16 cellular contexts compared by ENCODE assay signal in the genomic region with DNA sequence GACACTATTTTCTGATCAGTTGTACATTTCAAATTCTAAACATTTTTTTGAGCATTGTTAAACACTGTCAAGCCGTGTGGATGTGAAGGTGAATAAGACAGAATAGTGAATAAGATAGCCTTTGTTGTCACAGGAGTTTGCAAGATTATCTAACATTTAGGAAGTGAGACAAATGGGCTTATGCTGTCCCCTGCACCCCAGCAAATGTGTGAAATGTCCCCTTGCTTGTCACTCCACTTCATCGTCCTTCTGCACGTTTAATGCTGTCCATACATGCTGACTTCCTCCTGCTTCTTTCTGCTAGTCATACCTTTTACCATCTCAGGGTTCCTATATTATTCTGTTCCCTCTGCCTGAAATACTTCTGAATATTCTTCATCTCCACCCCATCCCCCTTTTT.
DNase-seq lines count a peak whose midpoint lies in the region; ATAC-seq and TF ChIP-seq lines count a peak whose summit lies in the region.
"Had no signal": no experiment of that assay in that cellular context is flagged by ENCODE, and none has a peak within 500 bp of the region (broad histone marks: within the 10 kb centered on the region; RNA-seq: fewer than 3 reads in every experiment).

No MANE protein-coding gene starts in this region.

- H3K27me3 ChIP-seq in left ventricle myocardium inferior (ENCODE audit: low read depth), result no peaks in the 10 kb centered on the region
- no peaks in the 10 kb centered on the region for H3K27me3 ChIP-seq in vagina
- H3K27me3 ChIP-seq: adrenal gland, BLaER1, tibial artery had no signal

- BruUV-seq in MCF 10A (replicated peaks; lab: Mats Ljungman, UMichigan), result no TSS peak

- POLR2A ChIA-PET in MCF 10A (lab: Yijun Ruan, JAX), result interaction anchor here (0.7 to 2.6 kb wide), 5 partner anchors 9 to 1560 kb away, joined by 3 to 8 read pairs (median 3); a partner anchor contains a TSS

- H3K27me3 Mint-ChIP-seq in effector memory CD8-positive, alpha-beta T cell, result no peaks in the 10 kb centered on the region
- H3K27me3 Mint-ChIP-seq in MCF 10A (ENCODE audit: insufficient read depth, unreplicated experiment), result no peaks in the 10 kb centered on the region

- no peak for TF ChIP-seq POLR2A in vagina (IDR thresholded peaks at IDR 0.05)

- DNase-seq in left ventricle myocardium inferior (no peak), left cardiac atrium (no peak), NCI-H524 (lab: John Stamatoyannopoulos, UW) (peak; percentile 61 to 85), vagina (ENCODE audit: extremely low spot score in 2 of 2) (no peak), SW 1271 (lab: John Stamatoyannopoulos, UW) (no peak), MCF 10A (ENCODE audit: unreplicated experiment) (no peak)
- DNase-seq in effector memory CD8-positive, alpha-beta T cell, result no peak
- DNase-seq: activated CD4-positive, alpha-beta T cell treated with anti-CD3 and anti-CD28 coated beads for 1 hour; adrenal gland; central memory CD4-positive, alpha-beta T cell; HFFc6; T-helper 2 cell; tibial artery had no signal

- H3K9me3 Mint-ChIP-seq in effector memory CD8-positive, alpha-beta T cell, result no peaks in the 10 kb centered on the region
- H3K9me3 Mint-ChIP-seq in MCF 10A (ENCODE audit: unreplicated experiment), result no peaks in the 10 kb centered on the region
- H3K9me3 Mint-ChIP-seq: HFFc6 had no signal

- H3K36me3 ChIP-seq in left ventricle myocardium inferior (peaks cover 16% of the 10 kb centered on the region), vagina (peaks cover 0 to 4% of the 10 kb centered on the region in 2 donors)
- H3K36me3 ChIP-seq: adrenal gland had no signal

- TF ChIP-seq CTCF in left ventricle myocardium inferior (IDR thresholded peaks at IDR 0.05; ENCODE audit: borderline replicate concordance), result no peak
- TF ChIP-seq CTCF in vagina (IDR thresholded peaks at IDR 0.05), result no peak
- TF ChIP-seq CTCF in MCF 10A (IDR thresholded peaks at IDR 0.05; ENCODE audit: unreplicated experiment), result no peak

- CTCF ChIA-PET in MCF 10A (lab: Yijun Ruan, JAX), result interaction anchor here (0.7 kb wide), 1 partner anchor 12 kb away, joined by 4 read pairs; no protein-coding TSS in a partner anchor

- peak overlapping the region; percentile 17 to 19 for H3K27ac Mint-ChIP-seq in effector memory CD8-positive, alpha-beta T cell
- no peak overlapping the region for H3K27ac Mint-ChIP-seq in MCF 10A (ENCODE audit: low read depth, unreplicated experiment)
- H3K27ac Mint-ChIP-seq: HFFc6 had no signal

- H3K27ac ChIP-seq in left ventricle myocardium inferior (replicated peaks) (peak overlapping the region; percentile 51), vagina (peak overlapping the region; percentile 33)
- H3K27ac ChIP-seq: adrenal gland, BLaER1, parathyroid adenoma, tibial artery had no signal

- H3K4me1 ChIP-seq in left ventricle myocardium inferior (peaks cover 18% of the 10 kb centered on the region), vagina (peaks cover 41% of the 10 kb centered on the region)
- H3K4me1 ChIP-seq: parathyroid adenoma had no signal

- ATAC-seq in left cardiac atrium (no peak), GM21825 (IDR thresholded peaks at IDR 0.05; ENCODE audit: unreplicated experiment) (no peak)
- no peak for ATAC-seq in effector memory CD8-positive, alpha-beta T cell (replicated peaks)

- H3K4me3 Mint-ChIP-seq in effector memory CD8-positive, alpha-beta T cell, result no peak overlapping the region
- H3K4me3 Mint-ChIP-seq in MCF 10A (ENCODE audit: unreplicated experiment), result no peak overlapping the region
- H3K4me3 Mint-ChIP-seq: HFFc6 had no signal

- no peaks in the 10 kb centered on the region for H3K9me3 ChIP-seq in left ventricle myocardium inferior (replicated peaks)
- no peaks in the 10 kb centered on the region for H3K9me3 ChIP-seq in vagina
- H3K9me3 ChIP-seq: adrenal gland, BLaER1, tibial artery had no signal

- H3K36me3 Mint-ChIP-seq in effector memory CD8-positive, alpha-beta T cell (ENCODE audit: insufficient read depth), result peaks cover 4% of the 10 kb centered on the region
- peaks cover 6% of the 10 kb centered on the region for H3K36me3 Mint-ChIP-seq in MCF 10A (ENCODE audit: insufficient read depth, unreplicated experiment)

- H3K4me3 ChIP-seq in left ventricle myocardium inferior, result no peak overlapping the region
- H3K4me3 ChIP-seq in vagina, result no peak overlapping the region
- H3K4me3 ChIP-seq: adrenal gland, BLaER1, tibial artery had no signal

- H3K4me1 Mint-ChIP-seq in effector memory CD8-positive, alpha-beta T cell (ENCODE audit: low read depth in 2 of 2), result peaks cover 9 to 13% of the 10 kb centered on the region in 2 donors
- peaks cover 9% of the 10 kb centered on the region for H3K4me1 Mint-ChIP-seq in MCF 10A (ENCODE audit: insufficient read depth, unreplicated experiment)

- intact Hi-C loops in left ventricle myocardium inferior (cut with micrococcal nuclease), result no loop called here
- intact Hi-C loops in left cardiac atrium (cut with DNase I), result no loop called here
- intact Hi-C loops in vagina (cut with DNase I), result no loop called here
- intact Hi-C loops in MCF 10A (cut with micrococcal nuclease), result no loop called here

Comparison
In these comparisons a context has a peak if more than half of its experiments do, and no peak if none do; other contexts are left out.
1. DNase-seq: peak in NCI-H524 (2 of 2); none in left ventricle myocardium inferior (single experiment), left cardiac atrium (single experiment), effector memory CD8-positive, alpha-beta T cell (0 of 3), vagina (0 of 2), SW 1271 (0 of 2) and MCF 10A (single experiment).